In the genomic region with DNA sequence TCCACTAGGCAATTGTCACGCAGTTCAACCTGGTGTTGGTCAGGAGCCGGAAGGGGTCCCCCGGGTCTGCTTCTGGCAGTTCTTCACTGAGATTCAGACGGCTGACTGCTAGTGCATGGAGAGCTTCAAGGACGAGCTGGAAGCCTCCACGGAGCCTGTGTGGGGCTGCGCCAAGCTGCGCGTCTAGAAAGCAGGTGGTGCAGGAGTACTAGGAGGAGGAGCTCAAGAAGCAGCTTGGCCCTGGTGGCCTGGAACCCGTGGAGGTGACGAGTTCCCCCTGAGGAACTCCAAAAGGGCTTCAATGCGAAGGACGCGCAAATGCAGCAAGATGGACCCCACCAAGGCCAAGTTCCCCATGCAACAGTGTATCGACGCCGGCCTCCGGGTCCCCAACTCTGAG, we compare ENCODE assay signal across 9 cellular contexts. TPM values are rescaled to one million over a fixed set of nuclear protein-coding genes. Genes with fewer than 3 reads are reported as not detected.
"Had no signal": no experiment of that assay in that cellular context is flagged by ENCODE, and none has a peak within 500 bp of the region (broad histone marks: within the 10 kb centered on the region; RNA-seq: fewer than 3 reads in every experiment).

No MANE protein-coding gene starts in this region.

RNA-seq across cellular contexts. Expression of a gene that starts 51.2 kb away (rescaled TPM):
- total RNA-seq: LHCN-M2 had no signal

RNA-seq across cellular contexts. Expression of a gene that starts 57.6 kb away (rescaled TPM):
- total RNA-seq: activated CD8-positive, alpha-beta T cell treated with anti-CD3 and anti-CD28 coated beads, Interleukin-2, amount 10 ng/mL, durations not matched to agents 7 days and 5 days; activated T-helper 1 cell treated with anti-CD3 and anti-CD28 coated beads, Interleukin-12 subunit alpha, Interleukin-12 subunit beta, Interleukin-2, Interleukin-4 antibody, amounts not matched to agents 30 ng/mL and 10 ng/mL and 1 ng/mL, durations not matched to agents 14 hours and 24 hours and 36 hours; breast epithelium; IMR-90; LHCN-M2; M059J; PC-3; Right ventricle myocardium superior; SJCRH30 had no signal
